ENCODE assay signal across 22 cellular contexts in genomic region chr12:33277386-33277785, GRCh38.
DNase-seq lines count a peak whose midpoint lies in the region; ATAC-seq and TF ChIP-seq lines count a peak whose summit lies in the region.
"Had no signal": no experiment of that assay in that cellular context is flagged by ENCODE, and none has a peak within 500 bp of the region (broad histone marks: within the 10 kb centered on the region; RNA-seq: fewer than 3 reads in every experiment).

No MANE protein-coding gene starts in this region.

- H3K9me3 ChIP-seq in trophoblast cell (ENCODE audit: insufficient read depth, low read depth, low read length) (peaks cover 5% of the 10 kb centered on the region), psoas muscle (no peaks in the 10 kb centered on the region)

- no peak for TF ChIP-seq CTCF in psoas muscle (IDR thresholded peaks at IDR 0.05)

- H4K8ac ChIP-seq in trophoblast cell (ENCODE audit: low read depth, low read length), result no peak overlapping the region

- H4K91ac ChIP-seq in trophoblast cell (ENCODE audit: low read depth, low read length), result no peak overlapping the region

- no peak overlapping the region for H4K12ac ChIP-seq in trophoblast cell (ENCODE audit: low read depth, low read length)

- ATAC-seq in HG02763 (IDR thresholded peaks at IDR 0.05; ENCODE audit: unreplicated experiment) (no peak), HG03159 (IDR thresholded peaks at IDR 0.05; ENCODE audit: unreplicated experiment) (no peak), psoas muscle (no peak)

- H3K14ac ChIP-seq in trophoblast cell (ENCODE audit: low read length), result no peak overlapping the region

- intact Hi-C loops in psoas muscle (cut with DNase I), result no loop called here

- H3K27me3 ChIP-seq in trophoblast cell (ENCODE audit: insufficient read depth, low read length) (no peaks in the 10 kb centered on the region), psoas muscle (ENCODE audit: insufficient read depth in 3 of 3, low read length in 2 of 3) (no peaks in the 10 kb centered on the region)
- H3K27me3 ChIP-seq: BE2C, BLaER1 had no signal

- no peak overlapping the region for H3K4me2 ChIP-seq in trophoblast cell (ENCODE audit: low read length)
- H3K4me2 ChIP-seq: BLaER1 had no signal

- H3K23ac ChIP-seq in trophoblast cell (ENCODE audit: low read length), result no peak overlapping the region

- no peak overlapping the region for H2AK5ac ChIP-seq in trophoblast cell (ENCODE audit: low read length)

- DNase-seq in M059J (ENCODE audit: low read depth) (peak; percentile 6), left kidney (ENCODE audit: low read depth, low spot score) (peak; percentile 63), trophoblast cell (no peak), psoas muscle (no peak)
- DNase-seq: 8988T; ACHN; BE2C; C1 segment of cervical spinal cord; CD4-positive, alpha-beta memory T cell; CD4-positive, CD25-positive, alpha-beta regulatory T cell; CD8-positive, alpha-beta memory T cell; COR-L47; DMS 273 treated with DMSO at 0.1 percent for 48 hours; DMS153; DMS53; DMS79; DND-41; EL; GF-D8 had no signal

- peak overlapping the region; percentile 65 for H3K27ac ChIP-seq in trophoblast cell (ENCODE audit: low read depth, low read length)
- H3K27ac ChIP-seq in psoas muscle, result no peak overlapping the region
- H3K27ac ChIP-seq: BLaER1 had no signal

- H3K36me3 ChIP-seq in trophoblast cell (ENCODE audit: control insufficient read depth in 1 of 2, insufficient read depth in 2 of 2, low read length in 2 of 2) (peaks cover 2 to 4% of the 10 kb centered on the region in 2 experiments), psoas muscle (ENCODE audit: insufficient read depth in 1 of 2, low read depth in 1 of 2) (no peaks in the 10 kb centered on the region)
- H3K36me3 ChIP-seq: BE2C, BLaER1 had no signal

- H3K79me1 ChIP-seq in trophoblast cell (ENCODE audit: low read length), result peaks cover 21% of the 10 kb centered on the region

- H3K4me1 ChIP-seq in trophoblast cell (ENCODE audit: control insufficient read depth in 1 of 2, insufficient read depth in 2 of 2, low read length in 2 of 2) (peaks cover 0 to 3% of the 10 kb centered on the region in 2 experiments), psoas muscle (no peaks in the 10 kb centered on the region)
- H3K4me1 ChIP-seq: BLaER1 had no signal

- no peak overlapping the region for H3K4ac ChIP-seq in trophoblast cell (ENCODE audit: low read depth, low read length)

- H3K9ac ChIP-seq in trophoblast cell (ENCODE audit: low read length), result no peak overlapping the region
- H3K9ac ChIP-seq: BLaER1 had no signal

- H3K18ac ChIP-seq in trophoblast cell (ENCODE audit: low read length), result no peak overlapping the region

- H2BK5ac ChIP-seq in trophoblast cell (ENCODE audit: low read depth, low read length, poor library complexity), result no peak overlapping the region

- no peak overlapping the region for H2AFZ ChIP-seq in trophoblast cell (ENCODE audit: insufficient read depth, low read length, poor library complexity)

- H3K4me3 ChIP-seq in trophoblast cell (ENCODE audit: low read depth, low read length), result no peak overlapping the region
- H3K4me3 ChIP-seq in psoas muscle, result no peak overlapping the region
- H3K4me3 ChIP-seq: BLaER1 had no signal

- no peak overlapping the region for H2BK12ac ChIP-seq in trophoblast cell (ENCODE audit: low read length)

- H3K79me2 ChIP-seq in trophoblast cell (ENCODE audit: control insufficient read depth, insufficient read depth, low read length, poor library complexity), result peaks cover 2% of the 10 kb centered on the region

- no CpG with 5 or more reads among the region's 1 CpG for WGBS in trophoblast cell (ENCODE audit: extremely low coverage, insufficient coverage, insufficient read length)
- 56 to 74% (median 71%) methylated on average over 1 of the region's 1 CpG for WGBS in psoas muscle, 3 donors

- H2BK120ac ChIP-seq in trophoblast cell (ENCODE audit: insufficient read depth, low read length, poor library complexity), result no peak overlapping the region

Comparison
In these comparisons a context has a peak if more than half of its experiments do, and no peak if none do; other contexts are left out.
1. DNase-seq: peak in M059J (single experiment) and left kidney (single experiment); none in trophoblast cell (0 of 2) and psoas muscle (0 of 2).